In the genomic region with DNA sequence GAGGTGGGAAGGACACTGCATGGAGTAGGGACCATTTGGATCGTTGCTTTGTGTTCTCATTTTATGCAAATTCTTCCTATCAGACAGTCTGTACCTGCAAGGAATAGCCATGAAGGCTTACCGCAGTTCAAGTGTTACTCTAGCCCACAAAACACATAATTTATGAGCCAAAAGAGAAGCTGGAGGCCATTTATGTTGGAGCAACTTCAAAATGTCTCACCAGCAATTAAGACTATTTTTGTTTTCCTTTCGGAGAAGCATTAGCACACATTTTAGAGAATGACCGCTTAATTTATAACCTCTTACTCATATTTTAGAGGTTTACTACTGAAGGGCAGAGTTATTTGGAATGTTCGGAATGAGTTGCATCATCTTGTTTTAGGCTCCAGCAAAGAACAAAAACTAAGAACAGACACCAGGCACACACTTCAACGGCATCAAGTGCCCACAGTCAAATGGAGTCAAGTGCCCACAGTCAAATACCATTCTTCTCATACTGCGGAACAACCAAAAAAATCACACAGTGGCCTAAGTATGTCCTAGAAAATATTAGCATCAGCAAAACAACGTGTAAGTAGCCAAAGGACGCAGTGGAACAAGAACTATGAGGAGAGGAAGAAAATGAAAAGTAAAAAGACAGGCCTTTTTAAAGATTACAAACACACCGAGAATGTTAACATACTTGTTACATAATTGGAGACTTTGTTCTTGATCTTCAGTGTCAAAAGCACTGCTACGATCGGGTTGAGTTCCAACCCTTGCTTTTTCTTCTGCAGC, we compare ENCODE assay signal across 13 cellular contexts. TPM values are rescaled to one million over a fixed set of nuclear protein-coding genes. Genes with fewer than 3 reads are reported as not detected.
A peak's percentile ranks its signal among the peaks of the same experiment; 100 is the strongest.
DNase-seq lines count a peak whose midpoint lies in the region; ATAC-seq, FAIRE-seq and TF ChIP-seq lines count a peak whose summit lies in the region.
"Had no signal": no experiment of that assay in that cellular context is flagged by ENCODE, and none has a peak within 500 bp of the region (broad histone marks: within the 10 kb centered on the region; RNA-seq: fewer than 3 reads in every experiment).

No MANE protein-coding gene starts in this region.

- H3K27ac ChIP-seq in angular gyrus (ENCODE audit: low read depth, low read length) (peak overlapping the region; percentile 95), keratinocyte (ENCODE audit: control insufficient read depth, insufficient read depth, low read length) (no peak overlapping the region), thyroid gland (peak overlapping the region; percentile 74 to 85 (median 76)), coronary artery (no peak overlapping the region)
- H3K27ac ChIP-seq: 22Rv1 had no signal

- dilution Hi-C loops in keratinocyte (cut with MboI; ENCODE audit: extremely low pct_ligation_motif_present, low sequenced_read_pairs), result no loop called here

- H3K79me2 ChIP-seq in keratinocyte (ENCODE audit: control insufficient read depth, insufficient read depth, low read length), result no peaks in the 10 kb centered on the region

- H3K36me3 ChIP-seq in keratinocyte (ENCODE audit: control insufficient read depth in 2 of 2, extremely low read depth in 1 of 2, insufficient read depth in 2 of 2, low read length in 2 of 2), result no peaks in the 10 kb centered on the region
- H3K36me3 ChIP-seq in thyroid gland, result no peaks in the 10 kb centered on the region
- H3K36me3 ChIP-seq: pancreas had no signal

- DNase-seq in DMS53 (lab: John Stamatoyannopoulos, UW) (peak; percentile 8), DMS53 treated with DMSO at 0.1 percent for 48 hours (lab: John Stamatoyannopoulos, UW; ENCODE audit: unreplicated experiment) (no peak), keratinocyte (ENCODE audit: low read depth, low spot score) (peak; percentile 26), thyroid gland (peak; percentile 77 to 84), coronary artery (ENCODE audit: low spot score) (no peak), cerebellar cortex (ENCODE audit: low spot score) (no peak)
- DNase-seq: activated T-cell treated with anti-CD3 and anti-CD28 coated beads, Interleukin-2, amount 50 U/mL, for 48 hours; pancreas; T-cell had no signal

- no peak overlapping the region for H3K9ac ChIP-seq in keratinocyte (ENCODE audit: control insufficient read depth, extremely low read depth, insufficient read depth, low read length)

- peak overlapping the region; percentile 54 for H3K4me2 ChIP-seq in keratinocyte (ENCODE audit: control insufficient read depth, extremely low read depth, insufficient read depth, low read depth, low read length)

- 34 to 37% methylated on average over 12 of the region's 12 CpGs for WGBS in thyroid gland, 2 donors

- TF ChIP-seq CTCF in keratinocyte (optimal IDR thresholded peaks at IDR 0.05 in 1 of 3, IDR thresholded peaks at IDR 0.05 in 1 of 3, conservative IDR thresholded peaks at IDR 0.05 in 1 of 3; ENCODE audit: extremely low read depth in 1 of 3, insufficient read depth in 2 of 3, low read length in 3 of 3), result no peak
- TF ChIP-seq CTCF in thyroid gland (IDR thresholded peaks at IDR 0.05), result no peak
- no peak for TF ChIP-seq CTCF in coronary artery (IDR thresholded peaks at IDR 0.05)

- no peaks in the 10 kb centered on the region for H3K9me1 ChIP-seq in keratinocyte (ENCODE audit: control insufficient read depth, extremely low read depth, insufficient read depth, low read length)

- no peaks in the 10 kb centered on the region for H4K20me1 ChIP-seq in keratinocyte (ENCODE audit: control insufficient read depth, extremely low read depth, insufficient read depth, low read length)

- intact Hi-C loops in thyroid gland (cut with DNase I), result no loop called here

- H3K4me1 ChIP-seq in keratinocyte (ENCODE audit: control insufficient read depth, extremely low read depth, insufficient read depth, low read length) (peaks cover 9% of the 10 kb centered on the region), thyroid gland (peaks cover 26 to 29% of the 10 kb centered on the region in 2 donors)

- peak; percentile 79 for FAIRE-seq in keratinocyte (lab: Jason Lieb, UNC)
- FAIRE-seq: pancreas had no signal

- H3K27me3 ChIP-seq in keratinocyte (ENCODE audit: control insufficient read depth, extremely low read depth, insufficient read depth, low read length) (peaks cover 9% of the 10 kb centered on the region), thyroid gland (no peaks in the 10 kb centered on the region)
- H3K27me3 ChIP-seq: pancreas had no signal

- TF ChIP-seq POLR2A in thyroid gland (IDR thresholded peaks at IDR 0.05), result no peak

- H3K9me3 ChIP-seq in keratinocyte (ENCODE audit: control insufficient read depth, low read depth, low read length) (no peaks in the 10 kb centered on the region), thyroid gland (no peaks in the 10 kb centered on the region)
- H3K9me3 ChIP-seq: pancreas had no signal

- no peak for ATAC-seq in HG02885 (IDR thresholded peaks at IDR 0.05; ENCODE audit: poor library complexity, unreplicated experiment)
- ATAC-seq: T-cell had no signal

- H3K4me3 ChIP-seq in keratinocyte (ENCODE audit: control insufficient read depth in 2 of 3, extremely low read depth in 1 of 3, insufficient read depth in 2 of 3, low read depth in 1 of 3, low read length in 3 of 3) (no peak overlapping the region), thyroid gland (replicated peaks in 1 of 3) (no peak overlapping the region), coronary artery (no peak overlapping the region)
- H3K4me3 ChIP-seq: pancreas had no signal

- H2AFZ ChIP-seq in keratinocyte (ENCODE audit: control insufficient read depth, low read length), result no peak overlapping the region

RNA-seq across cellular contexts. Expression of a gene that starts 17.5 kb away (rescaled TPM):
- polyA plus RNA-seq in keratinocyte, result 0.04 TPM in 1 of 3 replicates, not detected in the others
- not detected for polyA plus RNA-seq in keratinocyte (2011; ENCODE audit: low read depth)
- not detected in 2 replicates for polyA plus RNA-seq in keratinocyte (2011; cell fraction: cytosol; rRNA removed)
- not detected in 2 replicates for polyA plus RNA-seq in keratinocyte (2011; cell fraction: nucleus; rRNA removed)
- not detected in 2 replicates for polyA plus RNA-seq in keratinocyte (2012; ENCODE audit: low replicate concordance)
- not detected in 3 replicates for polyA minus RNA-seq in keratinocyte
- not detected for polyA minus RNA-seq in keratinocyte (2011; cell fraction: cytosol; rRNA and poly(A)+ RNA removed)
- polyA minus RNA-seq in keratinocyte (2011; cell fraction: nucleus; rRNA and poly(A)+ RNA removed), result not detected in 2 replicates
- total RNA-seq in thyroid gland, result 1 to 10 TPM in 2 of 4 donors, under 1 TPM in 1, not detected in 1; 0.22 to 4.7 (median 3.7) TPM
- total RNA-seq: frontal cortex, T-cell had no signal

Comparison
In these comparisons a context has a peak if more than half of its experiments do, and no peak if none do; other contexts are left out.
1. DNase-seq: peak in DMS53 (single experiment), keratinocyte (single experiment) and thyroid gland (2 of 2); none in DMS53 treated with DMSO at 0.1 percent for 48 hours (single experiment), coronary artery (single experiment) and cerebellar cortex (single experiment).
2. H3K27ac ChIP-seq: peak in angular gyrus (single experiment) and thyroid gland (3 of 3); none in keratinocyte (single experiment) and coronary artery (0 of 2).